ENCODE assay signal across 29 cellular contexts in the genomic region with DNA sequence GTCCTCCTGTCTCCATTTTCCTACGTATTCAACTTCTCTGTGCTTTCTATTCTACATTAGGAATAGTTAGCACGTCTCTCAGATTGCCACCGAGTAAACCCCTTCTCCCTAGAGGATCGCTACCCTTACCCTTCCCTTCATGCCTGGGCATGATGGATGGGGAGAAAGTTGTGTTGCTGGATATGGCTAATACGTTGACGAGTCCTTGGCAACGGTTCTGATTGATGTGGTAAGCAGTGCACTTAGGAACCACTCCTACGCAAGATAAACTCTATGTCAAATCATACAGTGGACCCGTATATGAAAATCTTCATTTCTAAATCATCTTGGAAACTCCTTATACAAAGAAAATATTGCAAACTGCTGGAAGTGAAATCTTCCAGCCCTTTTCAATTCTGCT.
"Had no signal": no experiment of that assay in that cellular context is flagged by ENCODE, and none has a peak within 500 bp of the region (broad histone marks: within the 10 kb centered on the region; RNA-seq: fewer than 3 reads in every experiment).

No MANE protein-coding gene starts in this region.

- ATAC-seq: activated CD4-positive, alpha-beta T cell treated with anti-CD3 and anti-CD28 coated beads for 36 hours; gastrocnemius medialis; left colon; naive thymus-derived CD4-positive, alpha-beta T cell; right cardiac atrium; stimulated activated naive B cell treated with anti-CD40 and anti-IgM and Interleukin-4, amounts not matched to agents 10 μg/mL and 1 μg/mL and 100 μg/mL, for 72 hours; T-cell had no signal

- H3K4me3 ChIP-seq: adrenal gland, ascending aorta, esophagus squamous epithelium, gastrocnemius medialis, hepatocyte, stomach, thyroid gland, upper lobe of left lung, vagina had no signal

- DNase-seq: activated CD4-positive, alpha-beta T cell treated with anti-CD3 and anti-CD28 coated beads for 36 hours; activated CD4-positive, alpha-beta T cell treated with anti-CD3 and anti-CD28 coated beads, Interleukin-2, amount 50 U/mL, for 4 hours; activated CD4-positive, CD25-positive, alpha-beta regulatory T cell; activated CD8-positive, alpha-beta memory T cell treated with anti-CD3 and anti-CD28 coated beads, Interleukin-2, amount 50 U/mL, for 4 hours; activated effector memory CD4-positive, alpha-beta T cell treated with anti-CD3 and anti-CD28 coated beads, Interleukin-2, amount 50 U/mL, for 16 hours; activated naive CD4-positive, alpha-beta T cell treated with anti-CD3 and anti-CD28 coated beads for 36 hours; activated naive CD8-positive, alpha-beta T cell treated with anti-CD3 and anti-CD28 coated beads for 36 hours; activated T-cell treated with anti-CD3 and anti-CD28 coated beads, Interleukin-2, amount 50 U/mL, for 1 hour; adrenal gland; dermis blood vessel endothelial cell; effector CD4-positive, alpha-beta T cell; esophagus squamous epithelium; gastrocnemius medialis; islet precursor cell; left colon; naive thymus-derived CD4-positive, alpha-beta T cell; nucleus accumbens; posterior cingulate gyrus; right cardiac atrium; stimulated activated CD4-positive, alpha-beta T cell treated with anti-CD3 and anti-CD28 coated beads, Interleukin-15, amount 100 ng/mL, for 24 hours; stimulated activated CD4-positive, alpha-beta T cell treated with anti-CD3 and anti-CD28 coated beads, Interleukin-2, amount 100 ng/mL, for 24 hours; stimulated activated naive B cell treated with anti-CD40 and anti-IgM and Interleukin-4, amounts not matched to agents 10 μg/mL and 1 μg/mL and 100 μg/mL, for 72 hours; stomach; T-cell; thyroid gland; upper lobe of left lung had no signal
